In the genomic region with DNA sequence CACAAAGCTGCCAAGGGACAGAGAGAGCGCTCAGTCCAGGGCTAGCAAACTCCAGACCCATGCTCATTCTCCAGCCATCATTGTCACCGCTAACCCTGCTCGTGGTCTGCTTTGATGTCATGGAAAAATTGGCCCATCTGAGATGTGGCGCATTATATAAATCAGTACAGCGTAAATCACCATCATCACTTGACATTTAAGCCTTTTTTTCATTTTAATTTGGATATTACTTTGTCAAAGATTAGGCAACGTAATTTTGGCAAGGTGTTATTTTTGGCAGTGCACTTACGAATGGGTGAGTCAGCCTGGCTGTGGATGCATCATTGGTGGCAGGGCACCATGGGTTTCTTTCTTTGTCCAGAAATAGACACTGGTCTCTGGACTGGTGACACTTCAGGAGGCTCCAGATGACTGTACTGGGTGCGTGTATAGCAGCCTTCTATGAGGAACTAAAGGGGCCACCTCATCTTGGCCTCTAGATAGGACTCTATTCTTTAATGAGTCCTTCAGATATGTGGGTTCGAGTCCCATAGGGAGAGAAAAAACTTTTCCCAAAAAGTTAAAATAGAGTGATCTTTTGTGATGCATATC, we compare ENCODE assay signal across 8 cellular contexts.
A peak's percentile ranks its signal among the peaks of the same experiment; 100 is the strongest.
DNase-seq lines count a peak whose midpoint lies in the region; ATAC-seq and TF ChIP-seq lines count a peak whose summit lies in the region.

No MANE protein-coding gene starts in this region.

- no peaks in the 10 kb centered on the region for H4K20me1 ChIP-seq in HCT116 (ENCODE audit: insufficient read depth)

- ATAC-seq in GM18502 (IDR thresholded peaks at IDR 0.05; ENCODE audit: poor library complexity, unreplicated experiment) (peak; percentile 78), HCT116 (peak; percentile 87), heart right ventricle (peak in 7 of 8 donors; percentile 73 to 97 (median 91))

- peak overlapping the region; percentile 15 for H3K9ac ChIP-seq in HCT116 (ENCODE audit: low read length)

- CTCF ChIA-PET in HCT116 (lab: Charles Lee), result interaction anchor here (1.4 to 1.7 kb wide), 2 partner anchors 21 to 179 kb away, joined by 4 to 6 read pairs; no protein-coding TSS in a partner anchor

- TF ChIP-seq POLR2A in HCT116 (IDR thresholded peaks at IDR 0.05; ENCODE audit: borderline replicate concordance, extremely low read depth, insufficient read depth, insufficient read length), result no peak
- no peak for TF ChIP-seq POLR2A in esophagus muscularis mucosa (IDR thresholded peaks at IDR 0.05; ENCODE audit: low read depth)

- TF ChIP-seq EP300 in esophagus muscularis mucosa (IDR thresholded peaks at IDR 0.05), result no peak

- H3K9me2 ChIP-seq in HCT116 (ENCODE audit: insufficient read depth), result no peaks in the 10 kb centered on the region

- no peaks in the 10 kb centered on the region for H3K27me3 ChIP-seq in HCT116 (ENCODE audit: insufficient read depth, low read length)
- no peaks in the 10 kb centered on the region for H3K27me3 ChIP-seq in heart right ventricle
- no peaks in the 10 kb centered on the region for H3K27me3 ChIP-seq in esophagus muscularis mucosa

- H3K4me1 ChIP-seq in HCT116 (ENCODE audit: control insufficient read depth in 1 of 2, insufficient read depth in 2 of 2, low read length in 2 of 2), result peaks cover 70 to 71% of the 10 kb centered on the region in 2 experiments
- H3K4me1 ChIP-seq in heart right ventricle, result peaks cover 0 to 55% (median 27%) of the 10 kb centered on the region in 9 donors
- peaks cover 0 to 20% (median 5%) of the 10 kb centered on the region in 4 donors for H3K4me1 ChIP-seq in esophagus muscularis mucosa

- 71 to 72% methylated on average over 9 of the region's 9 CpGs for WGBS in heart right ventricle, 2 donors
- WGBS in esophagus muscularis mucosa, result 78% methylated on average over 9 of the region's 9 CpGs

- RAD21 ChIA-PET in HCT116 (lab: Charles Lee; ENCODE audit: low non-redundant PET in 1 of 2, low total read pairs in 2 of 2, uncharacterized antibody in 2 of 2, unreplicated experiment in 2 of 2), result interaction anchor here in 1 of 2 experiments (1.4 kb wide), 1 partner anchor 18 kb away, joined by 3 read pairs; no protein-coding TSS in a partner anchor

- H3K4me2 ChIP-seq in HCT116 (ENCODE audit: low read length), result peak overlapping the region; percentile 79

- H3K9me3 ChIP-seq in HCT116 (ENCODE audit: control insufficient read depth in 1 of 2, insufficient read depth in 1 of 2, low read depth in 1 of 2, low read length in 2 of 2) (no peaks in the 10 kb centered on the region), heart right ventricle (no peaks in the 10 kb centered on the region), esophagus muscularis mucosa (no peaks in the 10 kb centered on the region)

- no peak overlapping the region for H2AFZ ChIP-seq in HCT116 (ENCODE audit: low read depth, low read length, poor library complexity, severe bottlenecking)

- TF ChIP-seq CTCF in HCT116 (IDR thresholded peaks at IDR 0.05 in 2 of 3, conservative IDR thresholded peaks at IDR 0.05 in 1 of 3; ENCODE audit: borderline replicate concordance in 1 of 3, insufficient read depth in 1 of 3, low read depth in 2 of 3, low read length in 2 of 3) (no peak), heart right ventricle (IDR thresholded peaks at IDR 0.05) (no peak), esophagus muscularis mucosa (IDR thresholded peaks at IDR 0.05) (no peak)

- H3K27ac ChIP-seq in HCT116 (ENCODE audit: low read depth, low read length), result peak overlapping the region; percentile 78
- peak overlapping the region in 7 of 10 donors; percentile 9 to 59 (median 34) for H3K27ac ChIP-seq in heart right ventricle
- no peak overlapping the region for H3K27ac ChIP-seq in esophagus muscularis mucosa (replicated peaks in 1 of 4)

- H3K36me3 ChIP-seq in HCT116 (ENCODE audit: control insufficient read depth in 1 of 2, insufficient read depth in 2 of 2, low read length in 2 of 2) (no peaks in the 10 kb centered on the region), heart right ventricle (no peaks in the 10 kb centered on the region), esophagus muscularis mucosa (no peaks in the 10 kb centered on the region)

- TF ChIP-seq RAD21 in HCT116 (IDR thresholded peaks at IDR 0.05; ENCODE audit: low read depth), result peak; percentile 39; the same call in 1 of the 2 replicates

- H3K4me3 ChIP-seq in HCT116 (replicated peaks in 1 of 2; ENCODE audit: low read depth in 1 of 2, low read length in 2 of 2), result peak overlapping the region in 1 of 2 experiments; percentile 37; a peak in 2 of 4 replicates
- no peak overlapping the region for H3K4me3 ChIP-seq in heart right ventricle
- H3K4me3 ChIP-seq in esophagus muscularis mucosa, result no peak overlapping the region

- POLR2A ChIA-PET in HCT116 (lab: Charles Lee), result no interaction called here

- BruUV-seq in HCT116 (replicated peaks; lab: Mats Ljungman, UMichigan), result no TSS peak

- intact Hi-C loops in HCT116 (cut with micrococcal nuclease) (loop anchor here (5.0 kb wide), 1 partner anchor 170 kb away; no protein-coding TSS in a partner anchor), heart right ventricle (cut with DNase I) (no loop called here), esophagus muscularis mucosa (cut with DNase I) (no loop called here)

- peaks cover 9% of the 10 kb centered on the region; the same call in 1 of the 2 replicates for H3K79me2 ChIP-seq in HCT116 (ENCODE audit: insufficient read depth, low read length)

- DNase-seq in HCT116 (ENCODE audit: low read depth, low spot score) (peak; percentile 89), NCI-H446 treated with DMSO at 0.1 percent for 48 hours (lab: John Stamatoyannopoulos, UW) (peak; percentile 49), heart right ventricle (peak in 1 of 2 donors; percentile 50), NCI-H1092 (lab: John Stamatoyannopoulos, UW) (no peak), RPMI8226 (no peak), esophagus muscularis mucosa (ENCODE audit: extremely low spot score) (no peak)
- no peak for DNase-seq in stimulated activated naive CD4-positive, alpha-beta T cell (lab: John Stamatoyannopoulos, UW)

TF ChIP-seq in HCT116, 20 proteins besides CTCF, POLR2A, EP300 and RAD21 (continues in another document):
- TF ChIP-seq FOSL1 (IDR thresholded peaks at IDR 0.05; ENCODE audit: low read depth), result peak; percentile 97
- TF ChIP-seq SRF (IDR thresholded peaks at IDR 0.05; ENCODE audit: low read depth), result peak; percentile 92
- no peak for TF ChIP-seq ELF1 (IDR thresholded peaks at IDR 0.05; ENCODE audit: borderline replicate concordance, low read depth)
- TF ChIP-seq YY1 (IDR thresholded peaks at IDR 0.05; ENCODE audit: extremely low read depth, insufficient replicate concordance, low read depth, low read length), result peak; percentile 75
- TF ChIP-seq JUND (IDR thresholded peaks at IDR 0.05), result peak; percentile 94
- no peak for TF ChIP-seq EZH2phosphoT487 (IDR thresholded peaks at IDR 0.05; ENCODE audit: borderline replicate concordance)
- TF ChIP-seq ZFX (IDR thresholded peaks at IDR 0.05), result no peak
- no peak for TF ChIP-seq ZNF274 (IDR thresholded peaks at IDR 0.05; ENCODE audit: low read depth, low read length)
- TF ChIP-seq EGR1 (IDR thresholded peaks at IDR 0.05; ENCODE audit: low read depth), result no peak
- TF ChIP-seq ZBTB33 (IDR thresholded peaks at IDR 0.05; ENCODE audit: extremely low read depth, insufficient replicate concordance, low read length), result peak; percentile 6
- TF ChIP-seq SIN3A (IDR thresholded peaks at IDR 0.05; ENCODE audit: low read depth), result peak; percentile 81; the same call in 1 of the 2 replicates
- TF ChIP-seq MAX (IDR thresholded peaks at IDR 0.05), result peak; percentile 91
- peak; percentile 74 for TF ChIP-seq POLR2AphosphoS5 (IDR thresholded peaks at IDR 0.05; ENCODE audit: low read depth, low read length)
- TF ChIP-seq EZH2 (IDR thresholded peaks at IDR 0.05), result no peak
- peak; percentile 50; the same call in 1 of the 2 replicates for TF ChIP-seq ATF3 (IDR thresholded peaks at IDR 0.05)
- peak; percentile 94 for TF ChIP-seq SP1 (IDR thresholded peaks at IDR 0.05; ENCODE audit: low read depth)
- TF ChIP-seq TCF7L2 (IDR thresholded peaks at IDR 0.05; ENCODE audit: borderline replicate concordance, extremely low read depth, insufficient read depth, insufficient read length), result no peak

Comparison
In these comparisons a context has a peak if more than half of its experiments do, and no peak if none do; other contexts are left out.
1. DNase-seq: peak in HCT116 (single experiment) and NCI-H446 treated with DMSO at 0.1 percent for 48 hours (single experiment); none in stimulated activated naive CD4-positive, alpha-beta T cell (0 of 6), NCI-H1092 (single experiment), RPMI8226 (single experiment) and esophagus muscularis mucosa (single experiment).
2. H3K27ac ChIP-seq: peak in HCT116 (single experiment) and heart right ventricle (7 of 10); none in esophagus muscularis mucosa (0 of 4).
3. Peak in every context shown above with its lines, with median percentiles within 50 percentile points of each other: ATAC-seq.